In the genomic region with DNA sequence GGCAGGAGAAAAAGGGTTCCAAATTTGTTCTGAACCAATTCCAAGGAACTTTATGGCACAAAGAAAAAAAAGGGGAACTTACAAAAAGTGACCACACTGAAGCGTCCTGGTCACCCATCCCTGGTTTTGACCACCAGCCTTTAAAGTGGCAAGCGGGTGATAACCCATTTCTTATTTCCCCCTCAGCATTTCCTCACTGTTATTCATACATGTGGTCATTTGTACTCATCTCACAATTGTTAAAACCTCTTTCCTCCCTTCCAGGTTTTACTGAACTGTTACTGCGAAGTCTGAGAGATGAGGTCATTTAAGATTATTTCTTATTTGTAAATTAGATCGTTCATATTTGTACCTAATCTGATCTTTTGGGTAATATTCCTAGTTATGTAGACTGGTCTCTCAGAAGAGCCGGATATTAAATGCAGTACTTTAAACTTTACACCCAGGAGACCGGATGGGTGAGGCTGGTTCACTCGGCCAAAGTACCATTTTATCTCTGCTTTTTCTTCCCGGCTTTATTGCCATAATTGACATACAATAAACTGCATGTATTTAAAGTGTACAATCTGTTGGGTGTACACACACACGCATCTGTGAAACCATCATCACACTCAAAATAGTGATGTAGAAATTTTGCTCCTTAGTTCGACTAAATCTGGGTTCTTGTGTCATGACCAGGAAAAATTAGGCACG, we compare ENCODE assay signal across 21 cellular contexts. TPM values are rescaled to one million over a fixed set of nuclear protein-coding genes. Genes with fewer than 3 reads are reported as not detected.
DNase-seq lines count a peak whose midpoint lies in the region; ATAC-seq and TF ChIP-seq lines count a peak whose summit lies in the region.
"Had no signal": no experiment of that assay in that cellular context is flagged by ENCODE, and none has a peak within 500 bp of the region (broad histone marks: within the 10 kb centered on the region; RNA-seq: fewer than 3 reads in every experiment).

No MANE protein-coding gene starts in this region.

- no peaks in the 10 kb centered on the region for H3K27me3 Mint-ChIP-seq in Caco-2 (ENCODE audit: insufficient read depth, unreplicated experiment)
- H3K27me3 Mint-ChIP-seq: CD4-positive, alpha-beta memory T cell had no signal

- no peaks in the 10 kb centered on the region for H3K4me1 ChIP-seq in Caco-2
- peaks cover 0 to 34% (median 4%) of the 10 kb centered on the region in 4 donors for H3K4me1 ChIP-seq in Peyer's patch
- no peaks in the 10 kb centered on the region for H3K4me1 ChIP-seq in colonic mucosa
- peaks cover 0 to 4% of the 10 kb centered on the region in 2 donors for H3K4me1 ChIP-seq in muscle layer of duodenum (ENCODE audit: control insufficient read depth in 1 of 2, insufficient read depth in 2 of 2, low read length in 2 of 2)
- no peaks in the 10 kb centered on the region for H3K4me1 ChIP-seq in right lobe of liver

- CTCF ChIA-PET in Caco-2 (lab: Charles Lee): no interaction called here

- 84% methylated on average over 11 of the region's 11 CpGs for WGBS in right lobe of liver (ENCODE audit: insufficient coverage, low coverage, low lambda C conversion rate, missing lambda C conversion rate)

- peaks cover 3% of the 10 kb centered on the region; the same call in 1 of the 2 replicates for H3K9me3 ChIP-seq in Caco-2
- H3K9me3 ChIP-seq in Peyer's patch: peaks cover 0 to 7% (median 0%) of the 10 kb centered on the region in 4 donors
- H3K9me3 ChIP-seq in colonic mucosa: no peaks in the 10 kb centered on the region
- H3K9me3 ChIP-seq in muscle layer of duodenum (ENCODE audit: control insufficient read depth in 1 of 2, low read length in 2 of 2): peaks cover 0 to 4% of the 10 kb centered on the region in 2 donors
- H3K9me3 ChIP-seq in right lobe of liver: no peaks in the 10 kb centered on the region

- POLR2A ChIA-PET in Caco-2 (lab: Charles Lee): no interaction called here

- intact Hi-C loops in Caco-2 (cut with micrococcal nuclease; ENCODE audit: unreplicated experiment): no loop called here
- intact Hi-C loops in colonic mucosa (cut with DNase I): no loop called here
- intact Hi-C loops in right lobe of liver (cut with DNase I): no loop called here

- no peak for TF ChIP-seq POLR2A in Peyer's patch (IDR thresholded peaks at IDR 0.05)
- TF ChIP-seq POLR2A in right lobe of liver (IDR thresholded peaks at IDR 0.05): no peak

- H3K4me1 Mint-ChIP-seq in Caco-2 (ENCODE audit: low read depth, unreplicated experiment): no peaks in the 10 kb centered on the region
- H3K4me1 Mint-ChIP-seq: CD4-positive, alpha-beta memory T cell had no signal

- H3K4me3 ChIP-seq in Caco-2 (ENCODE audit: low read depth, low read length) (no peak overlapping the region), Peyer's patch (no peak overlapping the region), colonic mucosa (no peak overlapping the region), muscle layer of duodenum (ENCODE audit: low read depth in 1 of 2, low read length in 2 of 2) (no peak overlapping the region), right lobe of liver (no peak overlapping the region)
- H3K4me3 ChIP-seq: BLaER1 treated with 17β-estradiol and CSF1 and Interleukin-3, amounts not matched to agents 10 nM and 100 nM had no signal

- peak overlapping the region; percentile 25 for H3K27ac Mint-ChIP-seq in Caco-2 (ENCODE audit: unreplicated experiment)

- H3K9ac ChIP-seq in colonic mucosa (ENCODE audit: low read depth in 2 of 2, low read length in 2 of 2): peak overlapping the region in 1 of 2 donors; percentile 84
- H3K9ac ChIP-seq: BLaER1 treated with 17β-estradiol and CSF1 and Interleukin-3, amounts not matched to agents 10 nM and 100 nM had no signal

- no peak for ATAC-seq in HG02798 (IDR thresholded peaks at IDR 0.05; ENCODE audit: poor library complexity, unreplicated experiment)
- ATAC-seq in right lobe of liver: no peak
- ATAC-seq: HepG2 had no signal

- H3K36me3 Mint-ChIP-seq in Caco-2 (ENCODE audit: insufficient read depth, unreplicated experiment): peaks cover 6% of the 10 kb centered on the region

- BruUV-seq in Caco-2 (replicated peaks; lab: Mats Ljungman, UMichigan): no TSS peak

- TF ChIP-seq CTCF in Caco-2 (IDR thresholded peaks at IDR 0.05; ENCODE audit: insufficient read depth in 1 of 2, low read depth in 1 of 2, low read length in 1 of 2, severe bottlenecking in 1 of 2, unreplicated experiment in 1 of 2) (no peak), Peyer's patch (IDR thresholded peaks at IDR 0.05) (no peak), colonic mucosa (IDR thresholded peaks at IDR 0.05) (no peak), right lobe of liver (IDR thresholded peaks at IDR 0.05) (no peak)

- H3K27ac ChIP-seq in Peyer's patch (peak overlapping the region in 3 of 4 donors; percentile 69 to 91 (median 81)), colonic mucosa (peak overlapping the region; percentile 90), muscle layer of duodenum (ENCODE audit: low read length) (peak overlapping the region; percentile 53), right lobe of liver (no peak overlapping the region)
- H3K27ac ChIP-seq: 22Rv1; BLaER1 treated with 17β-estradiol and CSF1 and Interleukin-3, amounts not matched to agents 10 nM and 100 nM had no signal

- H3K27me3 ChIP-seq in Caco-2 (replicated peaks; ENCODE audit: control insufficient read depth, insufficient read depth, low read length) (no peaks in the 10 kb centered on the region), Peyer's patch (no peaks in the 10 kb centered on the region), colonic mucosa (no peaks in the 10 kb centered on the region), muscle layer of duodenum (ENCODE audit: low read depth, low read length) (no peaks in the 10 kb centered on the region), right lobe of liver (no peaks in the 10 kb centered on the region)
- H3K27me3 ChIP-seq: BLaER1 treated with 17β-estradiol and CSF1 and Interleukin-3, amounts not matched to agents 10 nM and 100 nM had no signal

- no peak overlapping the region for H3K4me3 Mint-ChIP-seq in Caco-2 (ENCODE audit: unreplicated experiment)
- H3K4me3 Mint-ChIP-seq: CD4-positive, alpha-beta memory T cell had no signal

- H3K36me3 ChIP-seq in Caco-2 (ENCODE audit: control insufficient read depth, insufficient read depth, low read length): peaks cover 2% of the 10 kb centered on the region; the same call in 1 of the 2 replicates
- H3K36me3 ChIP-seq in Peyer's patch: peaks cover 0 to 53% (median 0%) of the 10 kb centered on the region in 3 donors
- no peaks in the 10 kb centered on the region for H3K36me3 ChIP-seq in colonic mucosa
- H3K36me3 ChIP-seq in muscle layer of duodenum (ENCODE audit: control insufficient read depth in 1 of 2, insufficient read depth in 2 of 2, low read length in 2 of 2): peaks cover 10 to 37% of the 10 kb centered on the region in 2 donors
- peaks cover 0 to 89% (median 46%) of the 10 kb centered on the region in 4 donors for H3K36me3 ChIP-seq in right lobe of liver

- DNase-seq in Caco-2 (no peak), Peyer's patch (peak in 1 of 3 donors; percentile 63), colonic mucosa (peak; percentile 72), right lobe of liver (no peak), kidney tubule cell (ENCODE audit: low spot score) (no peak), D341Med (ENCODE audit: low spot score) (no peak)
- DNase-seq: CD4-positive, alpha-beta memory T cell; DMS53; GDM1; KBM-7; NCI-H1092 treated with DMSO at 0.1 percent for 48 hours; NCI-H1436 treated with DMSO at 0.1 percent for 48 hours; NCI-H2029; NCI-H226; NCI-H510A treated with DMSO at 0.1 percent for 48 hours; NCI-H748 treated with DMSO at 0.1 percent for 48 hours had no signal

- H3K9me3 Mint-ChIP-seq in Caco-2 (ENCODE audit: unreplicated experiment): no peaks in the 10 kb centered on the region

RNA-seq across cellular contexts. Expression of gene CDPF1, which starts 47.0 kb away (rescaled TPM):
- total RNA-seq in Caco-2 (2022) (7.2 and 8.8 TPM in 2 replicates), Peyer's patch (10 to 100 TPM in 3 of 4 donors, 1 to 10 TPM in 1; 7.0 to 23.9 (median 12.1) TPM), colonic mucosa (10 to 100 TPM in 1 of 2 donors, 1 to 10 TPM in 1; 5.8 to 11.2 TPM), right lobe of liver (1 to 10 TPM; 1.8 to 7.1 (median 3.3) TPM)

RNA-seq across cellular contexts. Expression of gene PPARA, which starts 52.7 kb away (rescaled TPM):
- total RNA-seq in Caco-2 (2022) (13.4 and 15.9 TPM in 2 replicates), Peyer's patch (100 to 1,000 TPM in 3 of 4 donors, 10 to 100 TPM in 1; 21.5 to 231 (median 189) TPM), colonic mucosa (10 to 100 TPM; 59.8 to 74.8 TPM), right lobe of liver (100 to 1,000 TPM in 3 of 6 experiments, 10 to 100 TPM in 3; 64.4 to 152 (median 95.1) TPM)

Comparison
In these comparisons a context has a peak if more than half of its experiments do, and no peak if none do; other contexts are left out.
1. H3K27ac ChIP-seq: peak in Peyer's patch (3 of 4), colonic mucosa (single experiment) and muscle layer of duodenum (single experiment); none in right lobe of liver (0 of 3).